1 cellular context compared by ENCODE assay signal in the genomic region with DNA sequence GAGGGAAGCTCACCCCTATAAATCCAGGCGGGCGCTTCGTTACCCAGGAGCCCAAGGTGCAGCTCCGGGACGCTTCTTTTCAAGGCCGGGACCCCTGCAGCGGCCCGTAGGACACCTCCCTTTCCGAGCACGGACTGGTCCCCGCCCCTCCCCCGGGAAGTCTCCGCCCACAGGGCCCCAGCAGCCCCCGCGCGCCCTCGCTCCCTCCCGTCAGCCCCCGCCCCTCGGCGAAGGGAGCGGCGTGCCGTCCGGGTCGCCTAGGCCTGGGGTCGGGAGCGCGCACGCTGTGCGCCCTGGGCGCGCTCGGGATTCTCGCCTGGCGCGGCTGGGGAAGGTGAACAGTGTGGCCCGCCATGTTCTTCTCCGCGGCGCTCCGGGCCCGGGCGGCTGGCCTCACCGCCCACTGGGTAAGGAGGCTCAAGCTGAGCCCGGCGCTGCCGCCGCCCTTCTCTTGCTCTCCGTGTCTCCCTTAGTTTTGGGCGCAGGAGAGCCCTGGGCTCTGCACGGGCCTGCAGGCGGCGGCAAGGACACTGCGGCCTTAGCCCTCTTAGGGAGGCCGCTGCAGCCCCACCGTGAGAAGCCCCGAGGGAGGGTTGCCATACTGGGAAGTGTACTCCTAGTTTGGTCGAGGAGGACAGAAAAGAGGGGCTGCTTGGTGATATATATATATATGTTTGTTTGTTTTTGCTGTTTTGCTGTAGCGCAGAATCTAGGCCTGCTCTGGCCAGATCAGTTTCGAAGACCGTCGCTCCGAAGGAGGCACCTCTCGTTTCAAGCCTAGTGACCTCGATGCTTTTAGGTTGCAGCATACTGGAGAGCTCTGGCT.
TF ChIP-seq lines count a peak whose summit lies in the region.

Gene NDUFV2 (plus strand): TSS at position 309 of the 826 bp plus-strand sequence. CDS start 45 bp downstream, at position 354.

TF ChIP-seq in K562, 482 proteins besides CTCF, POLR2A, EP300 and RAD21 (continued from another document and continues in another):
- peak; percentile 72; the same call in 1 of the 2 replicates for TF ChIP-seq CBX1 (IDR thresholded peaks at IDR 0.05; ENCODE audit: low read depth)
- peak; percentile 100 for TF ChIP-seq MAZ (CRISPR knock-in tag; conservative IDR thresholded peaks at IDR 0.05 in 1 of 2, IDR thresholded peaks at IDR 0.05 in 1 of 2)
- peak; percentile 31; the same call in 1 of the 2 replicates for TF ChIP-seq POLR2H (tag; IDR thresholded peaks at IDR 0.05; ENCODE audit: low read depth)
- TF ChIP-seq MTA1 (IDR thresholded peaks at IDR 0.05; ENCODE audit: borderline replicate concordance): no peak
- peak in 1 of 2 experiments; percentile 53; a peak in 1 of 4 replicates for TF ChIP-seq SRF (CRISPR knock-in tag; IDR thresholded peaks at IDR 0.05)
- TF ChIP-seq BCOR (IDR thresholded peaks at IDR 0.05): no peak
- TF ChIP-seq NFE2L1 (tag; IDR thresholded peaks at IDR 0.05; ENCODE audit: borderline replicate concordance, low read depth): no peak
- no peak for TF ChIP-seq CHD4 (IDR thresholded peaks at IDR 0.05; ENCODE audit: insufficient read depth, insufficient replicate concordance, low read depth, low read length, poor library complexity, severe bottlenecking)
- peak; percentile 59 for TF ChIP-seq FIP1L1 (IDR thresholded peaks at IDR 0.05; ENCODE audit: low read depth, low read length, poor library complexity, severe bottlenecking)
- no peak for TF ChIP-seq FOXK2 (conservative IDR thresholded peaks at IDR 0.05 in 1 of 2, IDR thresholded peaks at IDR 0.05 in 1 of 2; ENCODE audit: low read depth in 2 of 2)
- peak; percentile 58 for TF ChIP-seq MTA3 (IDR thresholded peaks at IDR 0.05; ENCODE audit: borderline replicate concordance)
- TF ChIP-seq GMEB1 (CRISPR knock-in tag; IDR thresholded peaks at IDR 0.05): peak; percentile 98
- TF ChIP-seq TOE1 (IDR thresholded peaks at IDR 0.05; ENCODE audit: borderline replicate concordance): no peak
- TF ChIP-seq TOE1 (CRISPR knock-in tag; IDR thresholded peaks at IDR 0.05; ENCODE audit: borderline replicate concordance, low read depth): 0 out of 2 replicates have a peak, but pooled peaks have one; percentile 50
- peak; percentile 52; the same call in 1 of the 2 replicates for TF ChIP-seq ATF7 (IDR thresholded peaks at IDR 0.05)
- TF ChIP-seq NFYB (IDR thresholded peaks at IDR 0.05; ENCODE audit: extremely low read depth, insufficient read length): no peak
- TF ChIP-seq THRAP3 (IDR thresholded peaks at IDR 0.05; ENCODE audit: borderline replicate concordance): no peak
- TF ChIP-seq ZBTB26 (CRISPR knock-in tag; IDR thresholded peaks at IDR 0.05): no peak
- TF ChIP-seq, protein P1, sequence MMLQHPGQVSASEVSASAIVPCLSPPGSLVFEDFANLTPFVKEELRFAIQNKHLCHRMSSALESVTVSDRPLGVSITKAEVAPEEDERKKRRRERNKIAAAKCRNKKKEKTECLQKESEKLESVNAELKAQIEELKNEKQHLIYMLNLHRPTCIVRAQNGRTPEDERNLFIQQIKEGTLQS (IDR thresholded peaks at IDR 0.05): no peak
- TF ChIP-seq, protein P1 (CRISPR knock-in tag; conservative IDR thresholded peaks at IDR 0.05): no peak
- peak; percentile 50; the same call in 1 of the 2 replicates for TF ChIP-seq AFF4 (CRISPR knock-in tag; IDR thresholded peaks at IDR 0.05)
- TF ChIP-seq ZNF589 (CRISPR knock-in tag; IDR thresholded peaks at IDR 0.05; ENCODE audit: low read depth): peak; percentile 1; the same call in 1 of the 2 replicates
- TF ChIP-seq EP400 (IDR thresholded peaks at IDR 0.05): peak; percentile 88
- TF ChIP-seq STAT5B (CRISPR knock-in tag; IDR thresholded peaks at IDR 0.05): no peak
- peak; percentile 60 to 78 for TF ChIP-seq E2F6 (IDR thresholded peaks at IDR 0.05; ENCODE audit: borderline replicate concordance in 1 of 2, extremely low read depth in 1 of 2, insufficient read depth in 1 of 2, insufficient read length in 1 of 2, low read depth in 1 of 2, low read length in 1 of 2, poor library complexity in 1 of 2, severe bottlenecking in 1 of 2)
- TF ChIP-seq ZNF140 (CRISPR knock-in tag; IDR thresholded peaks at IDR 0.05): no peak
- 0 out of 2 replicates have a peak, but pooled peaks have one; percentile 68 for TF ChIP-seq ZNF165 (CRISPR knock-in tag; IDR thresholded peaks at IDR 0.05; ENCODE audit: borderline replicate concordance)
- TF ChIP-seq GATAD2B (IDR thresholded peaks at IDR 0.05; ENCODE audit: borderline replicate concordance): no peak
- TF ChIP-seq ZNF347 (CRISPR knock-in tag; IDR thresholded peaks at IDR 0.05; ENCODE audit: low read depth): no peak
- TF ChIP-seq ZSCAN32 (CRISPR knock-in tag; IDR thresholded peaks at IDR 0.05): 0 out of 2 replicates have a peak, but pooled peaks have one; percentile 42
- TF ChIP-seq CHD1 (IDR thresholded peaks at IDR 0.05; ENCODE audit: low read length): peak; percentile 30
- TF ChIP-seq SRSF3 (IDR thresholded peaks at IDR 0.05; ENCODE audit: insufficient read depth, low read length): no peak
- TF ChIP-seq, protein P2, sequence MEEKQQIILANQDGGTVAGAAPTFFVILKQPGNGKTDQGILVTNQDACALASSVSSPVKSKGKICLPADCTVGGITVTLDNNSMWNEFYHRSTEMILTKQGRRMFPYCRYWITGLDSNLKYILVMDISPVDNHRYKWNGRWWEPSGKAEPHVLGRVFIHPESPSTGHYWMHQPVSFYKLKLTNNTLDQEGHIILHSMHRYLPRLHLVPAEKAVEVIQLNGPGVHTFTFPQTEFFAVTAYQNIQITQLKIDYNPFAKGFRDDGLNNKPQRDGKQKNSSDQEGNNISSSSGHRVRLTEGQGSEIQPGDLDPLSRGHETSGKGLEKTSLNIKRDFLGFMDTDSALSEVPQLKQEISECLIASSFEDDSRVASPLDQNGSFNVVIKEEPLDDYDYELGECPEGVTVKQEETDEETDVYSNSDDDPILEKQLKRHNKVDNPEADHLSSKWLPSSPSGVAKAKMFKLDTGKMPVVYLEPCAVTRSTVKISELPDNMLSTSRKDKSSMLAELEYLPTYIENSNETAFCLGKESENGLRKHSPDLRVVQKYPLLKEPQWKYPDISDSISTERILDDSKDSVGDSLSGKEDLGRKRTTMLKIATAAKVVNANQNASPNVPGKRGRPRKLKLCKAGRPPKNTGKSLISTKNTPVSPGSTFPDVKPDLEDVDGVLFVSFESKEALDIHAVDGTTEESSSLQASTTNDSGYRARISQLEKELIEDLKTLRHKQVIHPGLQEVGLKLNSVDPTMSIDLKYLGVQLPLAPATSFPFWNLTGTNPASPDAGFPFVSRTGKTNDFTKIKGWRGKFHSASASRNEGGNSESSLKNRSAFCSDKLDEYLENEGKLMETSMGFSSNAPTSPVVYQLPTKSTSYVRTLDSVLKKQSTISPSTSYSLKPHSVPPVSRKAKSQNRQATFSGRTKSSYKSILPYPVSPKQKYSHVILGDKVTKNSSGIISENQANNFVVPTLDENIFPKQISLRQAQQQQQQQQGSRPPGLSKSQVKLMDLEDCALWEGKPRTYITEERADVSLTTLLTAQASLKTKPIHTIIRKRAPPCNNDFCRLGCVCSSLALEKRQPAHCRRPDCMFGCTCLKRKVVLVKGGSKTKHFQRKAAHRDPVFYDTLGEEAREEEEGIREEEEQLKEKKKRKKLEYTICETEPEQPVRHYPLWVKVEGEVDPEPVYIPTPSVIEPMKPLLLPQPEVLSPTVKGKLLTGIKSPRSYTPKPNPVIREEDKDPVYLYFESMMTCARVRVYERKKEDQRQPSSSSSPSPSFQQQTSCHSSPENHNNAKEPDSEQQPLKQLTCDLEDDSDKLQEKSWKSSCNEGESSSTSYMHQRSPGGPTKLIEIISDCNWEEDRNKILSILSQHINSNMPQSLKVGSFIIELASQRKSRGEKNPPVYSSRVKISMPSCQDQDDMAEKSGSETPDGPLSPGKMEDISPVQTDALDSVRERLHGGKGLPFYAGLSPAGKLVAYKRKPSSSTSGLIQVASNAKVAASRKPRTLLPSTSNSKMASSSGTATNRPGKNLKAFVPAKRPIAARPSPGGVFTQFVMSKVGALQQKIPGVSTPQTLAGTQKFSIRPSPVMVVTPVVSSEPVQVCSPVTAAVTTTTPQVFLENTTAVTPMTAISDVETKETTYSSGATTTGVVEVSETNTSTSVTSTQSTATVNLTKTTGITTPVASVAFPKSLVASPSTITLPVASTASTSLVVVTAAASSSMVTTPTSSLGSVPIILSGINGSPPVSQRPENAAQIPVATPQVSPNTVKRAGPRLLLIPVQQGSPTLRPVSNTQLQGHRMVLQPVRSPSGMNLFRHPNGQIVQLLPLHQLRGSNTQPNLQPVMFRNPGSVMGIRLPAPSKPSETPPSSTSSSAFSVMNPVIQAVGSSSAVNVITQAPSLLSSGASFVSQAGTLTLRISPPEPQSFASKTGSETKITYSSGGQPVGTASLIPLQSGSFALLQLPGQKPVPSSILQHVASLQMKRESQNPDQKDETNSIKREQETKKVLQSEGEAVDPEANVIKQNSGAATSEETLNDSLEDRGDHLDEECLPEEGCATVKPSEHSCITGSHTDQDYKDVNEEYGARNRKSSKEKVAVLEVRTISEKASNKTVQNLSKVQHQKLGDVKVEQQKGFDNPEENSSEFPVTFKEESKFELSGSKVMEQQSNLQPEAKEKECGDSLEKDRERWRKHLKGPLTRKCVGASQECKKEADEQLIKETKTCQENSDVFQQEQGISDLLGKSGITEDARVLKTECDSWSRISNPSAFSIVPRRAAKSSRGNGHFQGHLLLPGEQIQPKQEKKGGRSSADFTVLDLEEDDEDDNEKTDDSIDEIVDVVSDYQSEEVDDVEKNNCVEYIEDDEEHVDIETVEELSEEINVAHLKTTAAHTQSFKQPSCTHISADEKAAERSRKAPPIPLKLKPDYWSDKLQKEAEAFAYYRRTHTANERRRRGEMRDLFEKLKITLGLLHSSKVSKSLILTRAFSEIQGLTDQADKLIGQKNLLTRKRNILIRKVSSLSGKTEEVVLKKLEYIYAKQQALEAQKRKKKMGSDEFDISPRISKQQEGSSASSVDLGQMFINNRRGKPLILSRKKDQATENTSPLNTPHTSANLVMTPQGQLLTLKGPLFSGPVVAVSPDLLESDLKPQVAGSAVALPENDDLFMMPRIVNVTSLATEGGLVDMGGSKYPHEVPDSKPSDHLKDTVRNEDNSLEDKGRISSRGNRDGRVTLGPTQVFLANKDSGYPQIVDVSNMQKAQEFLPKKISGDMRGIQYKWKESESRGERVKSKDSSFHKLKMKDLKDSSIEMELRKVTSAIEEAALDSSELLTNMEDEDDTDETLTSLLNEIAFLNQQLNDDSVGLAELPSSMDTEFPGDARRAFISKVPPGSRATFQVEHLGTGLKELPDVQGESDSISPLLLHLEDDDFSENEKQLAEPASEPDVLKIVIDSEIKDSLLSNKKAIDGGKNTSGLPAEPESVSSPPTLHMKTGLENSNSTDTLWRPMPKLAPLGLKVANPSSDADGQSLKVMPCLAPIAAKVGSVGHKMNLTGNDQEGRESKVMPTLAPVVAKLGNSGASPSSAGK (IDR thresholded peaks at IDR 0.05): peak; percentile 73
- TF ChIP-seq KDM4B (IDR thresholded peaks at IDR 0.05; ENCODE audit: borderline replicate concordance in 2 of 2, low read depth in 1 of 2): 0 out of 4 replicates have a peak, but pooled peaks of 1 of the 2 experiments have one; percentile 68
